In the genomic region with DNA sequence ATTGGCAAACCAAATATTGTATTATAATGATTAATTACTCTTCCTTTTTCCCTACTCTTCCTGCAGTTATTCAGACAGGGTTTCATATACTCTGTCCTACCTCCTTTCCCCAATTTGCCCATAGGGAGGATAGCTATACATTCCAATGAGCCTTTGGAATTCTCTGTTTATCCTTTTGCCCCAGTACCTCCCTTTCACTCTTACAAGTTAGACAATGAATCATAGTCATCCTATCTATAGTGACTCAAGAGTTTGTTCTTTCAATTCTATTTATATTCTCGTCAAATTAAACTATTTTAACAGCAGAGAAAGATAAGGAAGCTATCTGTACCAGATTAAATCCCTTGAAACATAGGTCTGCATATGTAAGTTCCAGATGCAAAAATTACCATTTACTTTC, we compare ENCODE assay signal across 16 cellular contexts.
"Had no signal": no experiment of that assay in that cellular context is flagged by ENCODE, and none has a peak within 500 bp of the region (broad histone marks: within the 10 kb centered on the region; RNA-seq: fewer than 3 reads in every experiment).

No MANE protein-coding gene starts in this region.

- H3K9ac ChIP-seq: neural progenitor cell had no signal

- H3K4me3 ChIP-seq: dorsolateral prefrontal cortex, lower lobe of right lung, neural progenitor cell, pancreas, sigmoid colon had no signal

- H3K9me3 ChIP-seq: pancreas, sigmoid colon had no signal

- H3K27ac ChIP-seq: dorsolateral prefrontal cortex, lower lobe of right lung, neural progenitor cell, pancreas, sigmoid colon had no signal

- H3K4me2 ChIP-seq: neural progenitor cell had no signal

- H3K4me1 ChIP-seq: lower lobe of right lung, neural progenitor cell, pancreas, sigmoid colon had no signal

- FAIRE-seq: pancreas had no signal

- DNase-seq: activated CD4-positive, alpha-beta T cell treated with anti-CD3 and anti-CD28 coated beads, Interleukin-2, amount 50 U/mL, for 1 hour; activated naive CD8-positive, alpha-beta T cell treated with anti-CD3 and anti-CD28 coated beads for 36 hours; anterior cingulate cortex; dorsolateral prefrontal cortex; endodermal cell; erythroblast; left cardiac atrium; lower lobe of right lung; midbrain; pancreas; sigmoid colon; stimulated activated CD4-positive, alpha-beta T cell treated with anti-CD3 and anti-CD28 coated beads, Interleukin-1b, Interleukin-23, amount 100 ng/mL, for 48 hours; stimulated activated naive CD8-positive, alpha-beta T cell treated with anti-CD3 and anti-CD28 coated beads, Interleukin-15, amount 100 ng/mL, for 72 hours; T-cell; T-helper 9 cell had no signal

- H2AFZ ChIP-seq: neural progenitor cell had no signal

- H3K36me3 ChIP-seq: lower lobe of right lung, neural progenitor cell, pancreas, sigmoid colon had no signal

- H3K27me3 ChIP-seq: dorsolateral prefrontal cortex, neural progenitor cell, pancreas, sigmoid colon had no signal
